2 cellular contexts compared by ENCODE assay signal in the genomic region with DNA sequence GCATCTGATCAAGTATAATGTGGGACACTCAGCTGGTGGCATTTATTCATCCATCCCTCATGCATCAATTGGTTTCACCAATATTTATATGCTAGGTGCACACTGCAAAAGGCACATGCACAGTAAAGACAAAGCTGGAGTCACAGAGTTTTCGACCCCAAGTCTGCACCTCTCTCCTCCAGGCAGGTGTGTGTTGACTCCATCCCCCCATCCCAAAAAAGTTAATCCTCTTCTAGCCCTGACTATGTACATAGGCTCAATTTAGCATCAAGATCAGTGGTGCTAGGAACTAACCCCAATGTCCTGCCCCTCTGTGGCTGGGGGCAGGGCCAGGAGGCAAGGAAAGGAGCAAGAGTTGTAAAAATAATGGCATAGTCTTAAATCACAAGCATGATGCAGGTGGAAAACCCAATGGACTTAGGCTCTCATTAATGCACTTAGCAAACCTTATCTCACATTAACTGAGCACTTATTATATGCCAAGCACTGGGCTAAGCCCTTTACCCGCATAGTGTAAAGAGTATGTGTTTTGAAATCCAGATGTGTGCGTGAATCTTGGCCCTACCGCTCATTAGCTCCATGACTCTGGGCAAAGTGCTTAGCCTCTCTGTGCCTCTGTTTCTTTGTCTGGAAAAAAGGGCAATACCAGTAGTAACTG.
TF ChIP-seq lines count a peak whose summit lies in the region.

No MANE protein-coding gene starts in this region.

TF ChIP-seq in HepG2, 621 proteins besides CTCF, POLR2A, EP300 and RAD21 (continues in another document):
- TF ChIP-seq ZFY (CRISPR knock-in tag; IDR thresholded peaks at IDR 0.05): 0 out of 2 replicates have a peak, but pooled peaks have one; percentile 6
- TF ChIP-seq, protein P1, sequence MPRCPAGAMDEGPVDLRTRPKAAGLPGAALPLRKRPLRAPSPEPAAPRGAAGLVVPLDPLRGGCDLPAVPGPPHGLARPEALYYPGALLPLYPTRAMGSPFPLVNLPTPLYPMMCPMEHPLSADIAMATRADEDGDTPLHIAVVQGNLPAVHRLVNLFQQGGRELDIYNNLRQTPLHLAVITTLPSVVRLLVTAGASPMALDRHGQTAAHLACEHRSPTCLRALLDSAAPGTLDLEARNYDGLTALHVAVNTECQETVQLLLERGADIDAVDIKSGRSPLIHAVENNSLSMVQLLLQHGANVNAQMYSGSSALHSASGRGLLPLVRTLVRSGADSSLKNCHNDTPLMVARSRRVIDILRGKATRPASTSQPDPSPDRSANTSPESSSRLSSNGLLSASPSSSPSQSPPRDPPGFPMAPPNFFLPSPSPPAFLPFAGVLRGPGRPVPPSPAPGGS (CRISPR knock-in tag; IDR thresholded peaks at IDR 0.05): 0 out of 2 replicates have a peak, but pooled peaks have one; percentile 7
- no peak for TF ChIP-seq ZNF678 (CRISPR knock-in tag; IDR thresholded peaks at IDR 0.05)
- TF ChIP-seq ZNF543 (CRISPR knock-in tag; IDR thresholded peaks at IDR 0.05): no peak
- no peak for TF ChIP-seq ZNF790 (CRISPR knock-in tag; IDR thresholded peaks at IDR 0.05; ENCODE audit: borderline replicate concordance)
- TF ChIP-seq ZNF3 (CRISPR knock-in tag; IDR thresholded peaks at IDR 0.05): 0 out of 2 replicates have a peak, but pooled peaks have one; percentile 61
- TF ChIP-seq, protein P2, sequence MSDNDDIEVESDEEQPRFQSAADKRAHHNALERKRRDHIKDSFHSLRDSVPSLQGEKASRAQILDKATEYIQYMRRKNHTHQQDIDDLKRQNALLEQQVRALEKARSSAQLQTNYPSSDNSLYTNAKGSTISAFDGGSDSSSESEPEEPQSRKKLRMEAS (IDR thresholded peaks at IDR 0.05): no peak
- no peak for TF ChIP-seq ZBTB20 (CRISPR knock-in tag; IDR thresholded peaks at IDR 0.05; ENCODE audit: borderline replicate concordance, low read depth)
- TF ChIP-seq DNMT1 (CRISPR knock-in tag; IDR thresholded peaks at IDR 0.05): no peak
- no peak for TF ChIP-seq CBFB (CRISPR knock-in tag; IDR thresholded peaks at IDR 0.05)
- no peak for TF ChIP-seq ZNF382 (CRISPR knock-in tag; IDR thresholded peaks at IDR 0.05; ENCODE audit: borderline replicate concordance)
- TF ChIP-seq ZNF674 (CRISPR knock-in tag; IDR thresholded peaks at IDR 0.05; ENCODE audit: low read depth): no peak
- TF ChIP-seq ZMYM3 (CRISPR knock-in tag; IDR thresholded peaks at IDR 0.05): peak; percentile 49; the same call in 1 of the 2 replicates
- TF ChIP-seq NFE2L1 (CRISPR knock-in tag; IDR thresholded peaks at IDR 0.05; ENCODE audit: borderline replicate concordance): no peak
- TF ChIP-seq TCF7L2 (IDR thresholded peaks at IDR 0.05; ENCODE audit: low read depth, low read length): no peak
- TF ChIP-seq KLF12 (CRISPR knock-in tag; IDR thresholded peaks at IDR 0.05; ENCODE audit: borderline replicate concordance): no peak
- TF ChIP-seq, protein P3, sequence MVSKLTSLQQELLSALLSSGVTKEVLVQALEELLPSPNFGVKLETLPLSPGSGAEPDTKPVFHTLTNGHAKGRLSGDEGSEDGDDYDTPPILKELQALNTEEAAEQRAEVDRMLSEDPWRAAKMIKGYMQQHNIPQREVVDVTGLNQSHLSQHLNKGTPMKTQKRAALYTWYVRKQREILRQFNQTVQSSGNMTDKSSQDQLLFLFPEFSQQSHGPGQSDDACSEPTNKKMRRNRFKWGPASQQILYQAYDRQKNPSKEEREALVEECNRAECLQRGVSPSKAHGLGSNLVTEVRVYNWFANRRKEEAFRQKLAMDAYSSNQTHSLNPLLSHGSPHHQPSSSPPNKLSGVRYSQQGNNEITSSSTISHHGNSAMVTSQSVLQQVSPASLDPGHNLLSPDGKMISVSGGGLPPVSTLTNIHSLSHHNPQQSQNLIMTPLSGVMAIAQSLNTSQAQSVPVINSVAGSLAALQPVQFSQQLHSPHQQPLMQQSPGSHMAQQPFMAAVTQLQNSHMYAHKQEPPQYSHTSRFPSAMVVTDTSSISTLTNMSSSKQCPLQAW (CRISPR knock-in tag; IDR thresholded peaks at IDR 0.05): peak; percentile 35; the same call in 1 of the 2 replicates
- TF ChIP-seq, protein P4, sequence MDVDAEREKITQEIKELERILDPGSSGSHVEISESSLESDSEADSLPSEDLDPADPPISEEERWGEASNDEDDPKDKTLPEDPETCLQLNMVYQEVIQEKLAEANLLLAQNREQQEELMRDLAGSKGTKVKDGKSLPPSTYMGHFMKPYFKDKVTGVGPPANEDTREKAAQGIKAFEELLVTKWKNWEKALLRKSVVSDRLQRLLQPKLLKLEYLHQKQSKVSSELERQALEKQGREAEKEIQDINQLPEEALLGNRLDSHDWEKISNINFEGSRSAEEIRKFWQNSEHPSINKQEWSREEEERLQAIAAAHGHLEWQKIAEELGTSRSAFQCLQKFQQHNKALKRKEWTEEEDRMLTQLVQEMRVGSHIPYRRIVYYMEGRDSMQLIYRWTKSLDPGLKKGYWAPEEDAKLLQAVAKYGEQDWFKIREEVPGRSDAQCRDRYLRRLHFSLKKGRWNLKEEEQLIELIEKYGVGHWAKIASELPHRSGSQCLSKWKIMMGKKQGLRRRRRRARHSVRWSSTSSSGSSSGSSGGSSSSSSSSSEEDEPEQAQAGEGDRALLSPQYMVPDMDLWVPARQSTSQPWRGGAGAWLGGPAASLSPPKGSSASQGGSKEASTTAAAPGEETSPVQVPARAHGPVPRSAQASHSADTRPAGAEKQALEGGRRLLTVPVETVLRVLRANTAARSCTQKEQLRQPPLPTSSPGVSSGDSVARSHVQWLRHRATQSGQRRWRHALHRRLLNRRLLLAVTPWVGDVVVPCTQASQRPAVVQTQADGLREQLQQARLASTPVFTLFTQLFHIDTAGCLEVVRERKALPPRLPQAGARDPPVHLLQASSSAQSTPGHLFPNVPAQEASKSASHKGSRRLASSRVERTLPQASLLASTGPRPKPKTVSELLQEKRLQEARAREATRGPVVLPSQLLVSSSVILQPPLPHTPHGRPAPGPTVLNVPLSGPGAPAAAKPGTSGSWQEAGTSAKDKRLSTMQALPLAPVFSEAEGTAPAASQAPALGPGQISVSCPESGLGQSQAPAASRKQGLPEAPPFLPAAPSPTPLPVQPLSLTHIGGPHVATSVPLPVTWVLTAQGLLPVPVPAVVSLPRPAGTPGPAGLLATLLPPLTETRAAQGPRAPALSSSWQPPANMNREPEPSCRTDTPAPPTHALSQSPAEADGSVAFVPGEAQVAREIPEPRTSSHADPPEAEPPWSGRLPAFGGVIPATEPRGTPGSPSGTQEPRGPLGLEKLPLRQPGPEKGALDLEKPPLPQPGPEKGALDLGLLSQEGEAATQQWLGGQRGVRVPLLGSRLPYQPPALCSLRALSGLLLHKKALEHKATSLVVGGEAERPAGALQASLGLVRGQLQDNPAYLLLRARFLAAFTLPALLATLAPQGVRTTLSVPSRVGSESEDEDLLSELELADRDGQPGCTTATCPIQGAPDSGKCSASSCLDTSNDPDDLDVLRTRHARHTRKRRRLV (CRISPR knock-in tag; IDR thresholded peaks at IDR 0.05): no peak
- TF ChIP-seq ZMYM4 (CRISPR knock-in tag; IDR thresholded peaks at IDR 0.05): 0 out of 2 replicates have a peak, but pooled peaks have one; percentile 17
- no peak for TF ChIP-seq ZNF17 (CRISPR knock-in tag; IDR thresholded peaks at IDR 0.05)
- TF ChIP-seq BHLHE40 (IDR thresholded peaks at IDR 0.05; ENCODE audit: low read length): no peak
- peak; percentile 64 for TF ChIP-seq POLR2G (IDR thresholded peaks at IDR 0.05; ENCODE audit: low read depth, low read length)

TF ChIP-seq in endothelial cell of umbilical vein, 7 proteins besides CTCF, POLR2A, EP300 and RAD21:
- TF ChIP-seq GATA2 (IDR thresholded peaks at IDR 0.05; ENCODE audit: insufficient read depth, insufficient read length, low read depth, low read length): no peak
- no peak for TF ChIP-seq FOS (IDR thresholded peaks at IDR 0.05; ENCODE audit: borderline replicate concordance, insufficient read depth, low read length)
- no peak for TF ChIP-seq MYC (IDR thresholded peaks at IDR 0.05; ENCODE audit: low read depth, low read length)
- TF ChIP-seq, protein P2 (IDR thresholded peaks at IDR 0.05; ENCODE audit: insufficient read depth, insufficient read length): no peak
- TF ChIP-seq JUN (IDR thresholded peaks at IDR 0.05; ENCODE audit: borderline replicate concordance, insufficient read depth, insufficient read length, low read depth): no peak
- no peak for TF ChIP-seq POLR2AphosphoS5 (IDR thresholded peaks at IDR 0.05; ENCODE audit: insufficient read depth, low read depth, low read length)
- no peak for TF ChIP-seq EZH2 (IDR thresholded peaks at IDR 0.05; ENCODE audit: borderline replicate concordance, low read depth, low read length, severe bottlenecking)
TF ChIP-seq in endothelial cell of umbilical vein: peak in this region for 0.
